Comparison of ENCODE assay signal across 9 cellular contexts in genomic region chr2:102186676-102187190, GRCh38. TPM values are rescaled to one million over a fixed set of nuclear protein-coding genes. Genes with fewer than 3 reads are reported as not detected.
DNase-seq lines count a peak whose midpoint lies in the region; ATAC-seq and TF ChIP-seq lines count a peak whose summit lies in the region.
"Had no signal": no experiment of that assay in that cellular context is flagged by ENCODE, and none has a peak within 500 bp of the region (broad histone marks: within the 10 kb centered on the region; RNA-seq: fewer than 3 reads in every experiment).

Gene IL1RL2, plus strand, starts transcription at chr2:102187023. Its CDS starts 845 bp downstream, at chr2:102187868.

- TF ChIP-seq CTCF in IMR-90 (conservative IDR thresholded peaks at IDR 0.05; ENCODE audit: low read depth, low read length) (no peak), astrocyte of the cerebellum (IDR thresholded peaks at IDR 0.05; ENCODE audit: low read depth, low read length, missing control alignments) (no peak)

- no peaks in the 10 kb centered on the region for H3K9me1 ChIP-seq in IMR-90 (ENCODE audit: insufficient read depth, low read length)

- in situ Hi-C loops in IMR-90 (cut with MboI; ENCODE audit: low sequenced_read_pairs) (no loop called here), astrocyte of the cerebellum (cut with HindIII; ENCODE audit: low sequenced_read_pairs) (no loop called here)

- 76% methylated on average over 10 of the region's 14 CpGs; no CpG with 5 or more reads in 1 of the 2 experiments for WGBS in IMR-90 (ENCODE audit: extremely low coverage in 2 of 2, insufficient read length in 1 of 2), 2 experiments

- peak within 1 kb of the TSS; percentile 58; the same call in 1 of the 2 replicates for H3K4me2 ChIP-seq in IMR-90 (ENCODE audit: low read depth, low read length)

- TF ChIP-seq RAD21 in IMR-90 (IDR thresholded peaks at IDR 0.05; ENCODE audit: low read length): no peak

- POLR2A ChIA-PET in IMR-90 (lab: Charles Lee; ENCODE audit: unreplicated experiment): no interaction called here

- H3K79me1 ChIP-seq in IMR-90 (ENCODE audit: low read depth in 1 of 2, low read length in 2 of 2): no peaks in the 10 kb centered on the region

- H2AK5ac ChIP-seq in IMR-90 (ENCODE audit: low read depth, low read length): 0 out of 2 replicates have a peak within 1 kb of the TSS, but pooled peaks have one; percentile 75

- dilution Hi-C loops in IMR-90 (cut with HindIII; ENCODE audit: low sequenced_read_pairs, unreplicated experiment): no loop called here

- H3K36me3 ChIP-seq in IMR-90 (ENCODE audit: control insufficient read depth, insufficient read depth, low read length): no peaks in the 10 kb centered on the region

- H3K14ac ChIP-seq in IMR-90 (replicated peaks; ENCODE audit: low read depth, low read length): peak within 1 kb of the TSS; percentile 68; the same call in 1 of the 2 replicates

- no peak within 1 kb of the TSS for H3K27ac ChIP-seq in IMR-90 (ENCODE audit: insufficient read depth, low read length)

- no peak within 1 kb of the TSS; the same call in 1 of the 2 replicates for H3K18ac ChIP-seq in IMR-90 (ENCODE audit: low read depth, low read length)

- BruUV-seq in IMR-90 (replicated peaks; lab: Mats Ljungman, UMichigan): no TSS peak

- H3K23ac ChIP-seq in IMR-90 (ENCODE audit: low read depth, low read length): no peak within 1 kb of the TSS

- no peaks in the 10 kb centered on the region for H3K9me3 ChIP-seq in IMR-90 (ENCODE audit: control insufficient read depth, insufficient read depth, low read length)

- DNase-seq in IMR-90: no peak
- DNase-seq in astrocyte of the cerebellum (ENCODE audit: low read depth): no peak
- DNase-seq in left lobe of liver (ENCODE audit: low spot score): no peak
- peak; percentile 29 for DNase-seq in stimulated activated CD4-positive, alpha-beta T cell treated with anti-CD3 and anti-CD28 coated beads, Interleukin-1b, Interleukin-23, amount 100 ng/mL, for 48 hours
- no peak for DNase-seq in cerebellar cortex (ENCODE audit: low spot score)
- DNase-seq in NCI-H187 treated with DMSO at 0.1 percent for 48 hours (lab: John Stamatoyannopoulos, UW): no peak
- DNase-seq: NCI-H2171 had no signal

- peak within 1 kb of the TSS; percentile 84 to 98; a peak in 3 of 4 replicates for H4K8ac ChIP-seq in IMR-90 (ENCODE audit: low read depth in 2 of 2, low read length in 2 of 2)

- no peak within 1 kb of the TSS for H3K9ac ChIP-seq in IMR-90 (ENCODE audit: low read depth, low read length)

- peak within 1 kb of the TSS; percentile 78; the same call in 2 of the 3 replicates for H2BK15ac ChIP-seq in IMR-90 (ENCODE audit: low read depth, low read length)

- ATAC-seq in IMR-90 (ENCODE audit: low read depth): no peak
- ATAC-seq in left lobe of liver: peak; percentile 58
- ATAC-seq in GM18870 (IDR thresholded peaks at IDR 0.05; ENCODE audit: unreplicated experiment): no peak
- no peak for ATAC-seq in HG02678 (IDR thresholded peaks at IDR 0.05; ENCODE audit: unreplicated experiment)

- 0 out of 2 replicates have a peak within 1 kb of the TSS, but pooled peaks have one; percentile 70 for H2BK20ac ChIP-seq in IMR-90 (ENCODE audit: low read depth, low read length)

- CTCF ChIA-PET in IMR-90 (lab: Yijun Ruan, JAX): interaction anchor here (1.5 kb wide), 1 partner anchor 54 kb away, joined by 5 read pairs; no protein-coding TSS in a partner anchor

- H4K5ac ChIP-seq in IMR-90 (ENCODE audit: low read depth, low read length): no peak within 1 kb of the TSS

- H4K91ac ChIP-seq in IMR-90 (ENCODE audit: insufficient read depth, low read depth, low read length): peak within 1 kb of the TSS; percentile 77

- peak within 1 kb of the TSS; percentile 85 for H3K4ac ChIP-seq in IMR-90 (ENCODE audit: low read depth, low read length)

- H2AFZ ChIP-seq in IMR-90 (replicated peaks; ENCODE audit: low read length, poor library complexity): peak within 1 kb of the TSS; percentile 96

- intact Hi-C loops in IMR-90 (cut with micrococcal nuclease): loop anchor here (5.0 kb wide), 1 partner anchor 261 kb away; no protein-coding TSS in a partner anchor

- H3K27me3 ChIP-seq in IMR-90 (ENCODE audit: control insufficient read depth, insufficient read depth, low read length): no peaks in the 10 kb centered on the region

- H3K56ac ChIP-seq in IMR-90 (ENCODE audit: extremely low read depth, insufficient read depth, low read length): peak within 1 kb of the TSS; percentile 43

- H4K20me1 ChIP-seq in IMR-90 (ENCODE audit: insufficient read depth, low read length): no peaks in the 10 kb centered on the region

- no peak within 1 kb of the TSS for H2BK5ac ChIP-seq in IMR-90 (ENCODE audit: low read depth, low read length, poor library complexity, severe bottlenecking)

- H3K4me1 ChIP-seq in IMR-90 (ENCODE audit: control insufficient read depth, insufficient read depth, low read length): no peaks in the 10 kb centered on the region

- peak within 1 kb of the TSS; percentile 89 for H2BK120ac ChIP-seq in IMR-90 (ENCODE audit: low read depth, low read length)

- H3K4me3 ChIP-seq in IMR-90 (ENCODE audit: insufficient read depth, low read depth, low read length) (peak within 1 kb of the TSS; percentile 17; the same call in 1 of the 2 replicates), astrocyte of the cerebellum (ENCODE audit: low read depth, low read length) (peak within 1 kb of the TSS; percentile 39)

- TF ChIP-seq POLR2A in IMR-90 (IDR thresholded peaks at IDR 0.05; ENCODE audit: low read depth, low read length): no peak

- H2AK9ac ChIP-seq in IMR-90 (replicated peaks; ENCODE audit: low read depth, low read length, poor library complexity): peak within 1 kb of the TSS; percentile 86

TF ChIP-seq in IMR-90, 13 proteins besides CTCF, POLR2A, EP300 and RAD21:
- TF ChIP-seq SMC3 (IDR thresholded peaks at IDR 0.05; ENCODE audit: low read depth, low read length): no peak
- no peak for TF ChIP-seq ELK1 (IDR thresholded peaks at IDR 0.05; ENCODE audit: borderline replicate concordance, low read depth, low read length)
- no peak for TF ChIP-seq BHLHE40 (IDR thresholded peaks at IDR 0.05; ENCODE audit: low read depth, low read length)
- TF ChIP-seq RCOR1 (IDR thresholded peaks at IDR 0.05; ENCODE audit: insufficient replicate concordance, low read length): no peak
- no peak for TF ChIP-seq CHD1 (IDR thresholded peaks at IDR 0.05; ENCODE audit: low read depth, low read length)
- TF ChIP-seq RFX5 (IDR thresholded peaks at IDR 0.05; ENCODE audit: low read depth, low read length): no peak
- TF ChIP-seq USF2 (IDR thresholded peaks at IDR 0.05; ENCODE audit: low read depth, low read length): no peak
- TF ChIP-seq MXI1 (IDR thresholded peaks at IDR 0.05; ENCODE audit: borderline replicate concordance, low read depth, low read length): no peak
- no peak for TF ChIP-seq MAZ (IDR thresholded peaks at IDR 0.05; ENCODE audit: borderline replicate concordance, low read depth, low read length)
- no peak for TF ChIP-seq MAFK (IDR thresholded peaks at IDR 0.05; ENCODE audit: low read depth, low read length)
- TF ChIP-seq FOS (IDR thresholded peaks at IDR 0.05; ENCODE audit: low read depth, low read length): no peak
- TF ChIP-seq CEBPB (IDR thresholded peaks at IDR 0.05; ENCODE audit: low read depth, low read length): no peak

RNA-seq across cellular contexts. Expression of gene IL1RL2, which starts in this region (rescaled TPM):
- total RNA-seq in IMR-90 (2012; rRNA removed): 0.28 and 0.36 TPM in 2 replicates
- polyA plus RNA-seq in IMR-90 (2012; rRNA removed): 0.09 and 0.26 TPM in 2 replicates
- 0.03 and 0.08 TPM in 2 replicates for polyA plus RNA-seq in IMR-90 (2012; cell fraction: cytosol; rRNA removed)
- 0.18 and 0.71 TPM in 2 replicates for polyA plus RNA-seq in IMR-90 (2012; cell fraction: nucleus; rRNA removed; ENCODE audit: low replicate concordance)
- 2.5 TPM for total RNA-seq in left lobe of liver
